8 cellular contexts compared by ENCODE assay signal in genomic region chr18:79393626-79394401, GRCh38. TPM values are rescaled to one million over a fixed set of nuclear protein-coding genes. Genes with fewer than 3 reads are reported as not detected.
DNase-seq lines count a peak whose midpoint lies in the region; ATAC-seq and TF ChIP-seq lines count a peak whose summit lies in the region.

No MANE protein-coding gene starts in this region.

- peak overlapping the region; percentile 87 for H3K4me2 ChIP-seq in HCT116 (ENCODE audit: low read length)

- H3K36me3 ChIP-seq in HCT116 (ENCODE audit: control insufficient read depth in 1 of 2, insufficient read depth in 2 of 2, low read length in 2 of 2), result no peaks in the 10 kb centered on the region

- peaks cover 8 to 33% of the 10 kb centered on the region in 2 experiments; a peak in 3 of 4 replicates for H3K4me1 ChIP-seq in HCT116 (ENCODE audit: control insufficient read depth in 1 of 2, insufficient read depth in 2 of 2, low read length in 2 of 2)

- H3K27me3 ChIP-seq in HCT116 (ENCODE audit: insufficient read depth, low read length), result no peaks in the 10 kb centered on the region

- H3K9ac ChIP-seq in HCT116 (ENCODE audit: low read length), result peak overlapping the region; percentile 77

- peak overlapping the region; percentile 56 to 95 (median 70) for H3K27ac Mint-ChIP-seq in nephron

- no TSS peak for BruUV-seq in HCT116 (replicated peaks; lab: Mats Ljungman, UMichigan)

- peak overlapping the region; percentile 43 to 59 for H3K4me3 ChIP-seq in HCT116 (replicated peaks in 1 of 2; ENCODE audit: low read depth in 1 of 2, low read length in 2 of 2)

- intact Hi-C loops in HCT116 (cut with micrococcal nuclease), result no loop called here

- no peaks in the 10 kb centered on the region for H3K36me3 Mint-ChIP-seq in nephron (ENCODE audit: low read depth)

- DNase-seq in HCT116 (ENCODE audit: low read depth, low spot score), result peak; percentile 44
- peak; percentile 94 for DNase-seq in NCI-H748 (lab: John Stamatoyannopoulos, UW; ENCODE audit: unreplicated experiment)
- peak; percentile 50 for DNase-seq in activated naive CD4-positive, alpha-beta T cell treated with anti-CD3 and anti-CD28 coated beads, Interleukin-2, amount 50 U/mL, for 16 hours
- peak; percentile 86 for DNase-seq in foreskin melanocyte

- TF ChIP-seq RAD21 in HCT116 (IDR thresholded peaks at IDR 0.05; ENCODE audit: low read depth), result no peak

- no peaks in the 10 kb centered on the region for H3K9me3 Mint-ChIP-seq in nephron

- CTCF ChIA-PET in HCT116 (lab: Charles Lee), result interaction anchor here (1.3 kb wide), 1 partner anchor 15 kb away, joined by 3 read pairs; no protein-coding TSS in a partner anchor

- no peaks in the 10 kb centered on the region for H3K9me2 ChIP-seq in HCT116 (ENCODE audit: insufficient read depth)

- no peak for TF ChIP-seq POLR2A in HCT116 (IDR thresholded peaks at IDR 0.05; ENCODE audit: borderline replicate concordance, extremely low read depth, insufficient read depth, insufficient read length)

- H3K9me3 ChIP-seq in HCT116 (ENCODE audit: control insufficient read depth in 1 of 2, insufficient read depth in 1 of 2, low read depth in 1 of 2, low read length in 2 of 2), result no peaks in the 10 kb centered on the region

- peak overlapping the region; percentile 21; the same call in 1 of the 2 replicates for H3K27ac ChIP-seq in C4-2B
- peak overlapping the region; percentile 57 for H3K27ac ChIP-seq in HCT116 (ENCODE audit: low read depth, low read length)

- peaks cover 75% of the 10 kb centered on the region for H3K27me3 Mint-ChIP-seq in nephron (ENCODE audit: low read depth)

- peaks cover 8% of the 10 kb centered on the region for H3K4me1 Mint-ChIP-seq in nephron

- peak; percentile 59 for ATAC-seq in HCT116
- no peak for ATAC-seq in HG03095 (IDR thresholded peaks at IDR 0.05; ENCODE audit: unreplicated experiment)
- no peak for ATAC-seq in GM18868 (IDR thresholded peaks at IDR 0.05; ENCODE audit: unreplicated experiment)

- POLR2A ChIA-PET in HCT116 (lab: Charles Lee), result interaction anchor here (0.7 kb wide), 1 partner anchor 285 kb away, joined by 3 read pairs; no protein-coding TSS in a partner anchor

- RAD21 ChIA-PET in HCT116 (lab: Charles Lee; ENCODE audit: low non-redundant PET in 1 of 2, low total read pairs in 2 of 2, uncharacterized antibody in 2 of 2, unreplicated experiment in 2 of 2), result no interaction called here

- H4K20me1 ChIP-seq in HCT116 (ENCODE audit: insufficient read depth), result no peaks in the 10 kb centered on the region

- H3K79me2 ChIP-seq in HCT116 (ENCODE audit: insufficient read depth, low read length), result no peaks in the 10 kb centered on the region; the same call in 1 of the 2 replicates

- H2AFZ ChIP-seq in HCT116 (ENCODE audit: low read depth, low read length, poor library complexity, severe bottlenecking), result no peak overlapping the region

- peak overlapping the region; percentile 82 to 90 (median 86) for H3K4me3 Mint-ChIP-seq in nephron

- TF ChIP-seq CTCF in C4-2B (conservative IDR thresholded peaks at IDR 0.05) (no peak), HCT116 (IDR thresholded peaks at IDR 0.05 in 2 of 3, conservative IDR thresholded peaks at IDR 0.05 in 1 of 3; ENCODE audit: borderline replicate concordance in 1 of 3, insufficient read depth in 1 of 3, low read depth in 2 of 3, low read length in 2 of 3) (no peak), nephron (IDR thresholded peaks at IDR 0.05; ENCODE audit: unreplicated experiment in 3 of 3) (no peak)

TF ChIP-seq in HCT116, 20 proteins besides CTCF, POLR2A, EP300 and RAD21:
- no peak for TF ChIP-seq ZBTB33 (IDR thresholded peaks at IDR 0.05; ENCODE audit: extremely low read depth, insufficient replicate concordance, low read length)
- no peak for TF ChIP-seq EZH2 (IDR thresholded peaks at IDR 0.05)
- TF ChIP-seq CBX3 (IDR thresholded peaks at IDR 0.05; ENCODE audit: low read depth), result no peak
- no peak for TF ChIP-seq EZH2phosphoT487 (IDR thresholded peaks at IDR 0.05; ENCODE audit: borderline replicate concordance)
- no peak for TF ChIP-seq SIN3A (IDR thresholded peaks at IDR 0.05; ENCODE audit: low read depth)
- no peak for TF ChIP-seq TCF7L2 (IDR thresholded peaks at IDR 0.05; ENCODE audit: borderline replicate concordance, extremely low read depth, insufficient read depth, insufficient read length)
- TF ChIP-seq SRF (IDR thresholded peaks at IDR 0.05; ENCODE audit: low read depth), result no peak
- TF ChIP-seq ATF3 (IDR thresholded peaks at IDR 0.05), result no peak
- TF ChIP-seq FOSL1 (IDR thresholded peaks at IDR 0.05; ENCODE audit: low read depth), result no peak
- TF ChIP-seq SP1 (IDR thresholded peaks at IDR 0.05; ENCODE audit: low read depth), result no peak
- no peak for TF ChIP-seq YY1 (IDR thresholded peaks at IDR 0.05; ENCODE audit: extremely low read depth, insufficient replicate concordance, low read depth, low read length)
- no peak for TF ChIP-seq ZFX (IDR thresholded peaks at IDR 0.05)
- TF ChIP-seq ZNF274 (IDR thresholded peaks at IDR 0.05; ENCODE audit: low read depth, low read length), result no peak
- no peak for TF ChIP-seq POLR2AphosphoS5 (IDR thresholded peaks at IDR 0.05; ENCODE audit: low read depth, low read length)
- no peak for TF ChIP-seq CEBPB (IDR thresholded peaks at IDR 0.05; ENCODE audit: low read depth)
- no peak for TF ChIP-seq REST (IDR thresholded peaks at IDR 0.05; ENCODE audit: low read depth)
- no peak for TF ChIP-seq ELF1 (IDR thresholded peaks at IDR 0.05; ENCODE audit: borderline replicate concordance, low read depth)
- no peak for TF ChIP-seq EGR1 (IDR thresholded peaks at IDR 0.05; ENCODE audit: low read depth)
TF ChIP-seq in HCT116: peak in this region for 0.

RNA-seq across cellular contexts. Expression of gene NFATC1, which starts 1.9 kb away (rescaled TPM):
- total RNA-seq in HCT116 (2021; ENCODE audit: unreplicated experiment), result 20.8 TPM
- polyA plus RNA-seq in HCT116 (2012), result 13.5 and 14.8 TPM in 2 replicates

Comparison
In these comparisons a context has a peak if more than half of its experiments do, and no peak if none do; other contexts are left out.
1. DNase-seq: peak in every context shown above with its lines; median percentile 94 in NCI-H748; 86 in foreskin melanocyte; 50 in activated naive CD4-positive, alpha-beta T cell treated with anti-CD3 and anti-CD28 coated beads, Interleukin-2, amount 50 U/mL, for 16 hours; 44 in HCT116.